ENCODE assay signal across 24 cellular contexts in the genomic region with DNA sequence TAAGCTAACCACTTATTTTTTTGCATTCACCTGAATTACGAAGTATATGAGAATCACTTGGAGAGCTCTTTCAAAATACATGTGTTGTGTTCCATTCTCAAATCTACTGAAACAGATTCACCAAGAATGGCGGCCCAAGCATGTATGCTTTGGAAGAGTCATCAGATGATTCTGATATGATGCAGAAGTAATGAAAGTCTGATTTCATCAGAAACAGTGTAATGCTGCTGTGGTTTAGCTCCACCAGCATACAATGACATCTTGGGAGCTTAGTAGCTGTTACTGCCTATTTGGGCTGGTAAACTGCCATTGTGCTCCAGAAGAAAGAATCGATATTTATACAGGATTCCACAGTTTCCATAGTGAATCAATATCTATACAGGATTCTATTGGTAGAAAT. TPM values are rescaled to one million over a fixed set of nuclear protein-coding genes. Genes with fewer than 3 reads are reported as not detected.
DNase-seq lines count a peak whose midpoint lies in the region; ATAC-seq and TF ChIP-seq lines count a peak whose summit lies in the region.
"Had no signal": no experiment of that assay in that cellular context is flagged by ENCODE, and none has a peak within 500 bp of the region (broad histone marks: within the 10 kb centered on the region; RNA-seq: fewer than 3 reads in every experiment).

No MANE protein-coding gene starts in this region.

- peak; percentile 37 for DNase-seq in activated CD4-positive, alpha-beta T cell treated with anti-CD3 and anti-CD28 coated beads for 48 hours
- no peak for DNase-seq in activated CD4-positive, alpha-beta T cell treated with anti-CD3 and anti-CD28 coated beads, Interleukin-2, amount 50 U/mL, for 4 hours
- DNase-seq in HCEC 1CT (peak; percentile 6), amniotic epithelial cell (ENCODE audit: low read depth) (peak; percentile 42), osteoblast (ENCODE audit: insufficient read length, low spot score, missing footprints) (no peak), putamen (ENCODE audit: low spot score) (no peak), HuH-7.5 (ENCODE audit: low spot score) (no peak)
- DNase-seq: 8988T; activated B cell treated with CpG ODN at 0.5 μM for 24 hours; activated naive CD8-positive, alpha-beta T cell treated with anti-CD3 and anti-CD28 coated beads for 36 hours; brain microvascular endothelial cell; COR-L47; effector memory CD8-positive, alpha-beta T cell; esophagus squamous epithelium; heart left ventricle; MV-4-11; naive B cell; NCI-H1694 treated with DMSO at 0.1 percent for 48 hours; NCI-H69; T-helper 9 cell had no signal

- TF ChIP-seq CTCF in osteoblast (IDR thresholded peaks at IDR 0.05; ENCODE audit: extremely low read depth, low read depth, low read length), result no peak

- no peak for ATAC-seq in HG02588 (IDR thresholded peaks at IDR 0.05; ENCODE audit: unreplicated experiment)
- ATAC-seq: effector memory CD8-positive, alpha-beta T cell; heart left ventricle; SK-N-SH treated with all-trans-retinoic acid at 6 μM for 48 hours had no signal

- no peak overlapping the region for H3K4me2 ChIP-seq in osteoblast (ENCODE audit: insufficient read depth, low read length)

- no peaks in the 10 kb centered on the region for H3K27me3 ChIP-seq in osteoblast (ENCODE audit: insufficient read depth, low read length)
- H3K27me3 ChIP-seq: brain microvascular endothelial cell, esophagus squamous epithelium, heart left ventricle, right atrium auricular region had no signal

- no peak overlapping the region for H3K4me3 ChIP-seq in osteoblast (ENCODE audit: insufficient read depth, low read length)
- H3K4me3 ChIP-seq: esophagus squamous epithelium, heart left ventricle, right atrium auricular region had no signal

- peak overlapping the region; percentile 14 for H3K27ac ChIP-seq in osteoblast (ENCODE audit: low read depth, low read length)
- H3K27ac ChIP-seq: brain microvascular endothelial cell, esophagus squamous epithelium, heart left ventricle, right atrium auricular region, RWPE1 had no signal

- no peaks in the 10 kb centered on the region for H3K79me2 ChIP-seq in osteoblast (ENCODE audit: insufficient read depth, low read length)

- H2AFZ ChIP-seq in osteoblast (ENCODE audit: low read length), result no peak overlapping the region

- no peaks in the 10 kb centered on the region for H4K20me1 ChIP-seq in osteoblast (ENCODE audit: insufficient read depth, low read length)

- peaks cover 33% of the 10 kb centered on the region for H3K36me3 ChIP-seq in osteoblast (ENCODE audit: insufficient read depth, low read length)

- no peaks in the 10 kb centered on the region for H3K9me3 ChIP-seq in osteoblast (ENCODE audit: low read depth, low read length)
- H3K9me3 ChIP-seq: esophagus squamous epithelium, heart left ventricle, right atrium auricular region had no signal

- no peaks in the 10 kb centered on the region for H3K4me1 ChIP-seq in osteoblast (ENCODE audit: insufficient read depth, low read length)
- H3K4me1 ChIP-seq: right atrium auricular region had no signal

RNA-seq across cellular contexts. Expression of a gene that starts 52.9 kb away (rescaled TPM):
- 31.5 and 32.1 TPM in 2 replicates for total RNA-seq in osteoblast

Comparison
In these comparisons a context has a peak if more than half of its experiments do, and no peak if none do; other contexts are left out.
1. DNase-seq: peak in activated CD4-positive, alpha-beta T cell treated with anti-CD3 and anti-CD28 coated beads for 48 hours (single experiment), HCEC 1CT (single experiment) and amniotic epithelial cell (single experiment); none in activated CD4-positive, alpha-beta T cell treated with anti-CD3 and anti-CD28 coated beads, Interleukin-2, amount 50 U/mL, for 4 hours (0 of 2), osteoblast (single experiment), putamen (single experiment) and HuH-7.5 (single experiment).